In genomic region chr4:2408976-2409375, GRCh38 we compare ENCODE assay signal across 30 cellular contexts. TPM values are rescaled to one million over a fixed set of nuclear protein-coding genes. Genes with fewer than 3 reads are reported as not detected.
DNase-seq lines count a peak whose midpoint lies in the region; ATAC-seq, FAIRE-seq and TF ChIP-seq lines count a peak whose summit lies in the region.
"Had no signal": no experiment of that assay in that cellular context is flagged by ENCODE, and none has a peak within 500 bp of the region (broad histone marks: within the 10 kb centered on the region; RNA-seq: fewer than 3 reads in every experiment).

No MANE protein-coding gene starts in this region.

- peak overlapping the region in 1 of 4 donors; percentile 61 for H3K4me3 Mint-ChIP-seq in CD4-positive, CD25-positive, alpha-beta regulatory T cell
- H3K4me3 Mint-ChIP-seq: CD4-positive, alpha-beta memory T cell; HFFc6; IgD-negative memory B cell had no signal

- BruUV-seq in mammary epithelial cell (replicated peaks; lab: Mats Ljungman, UMichigan): no TSS peak

- H3K4me3 ChIP-seq in CD4-positive, CD25-positive, alpha-beta regulatory T cell (ENCODE audit: low read depth, low read length): no peak overlapping the region
- H3K4me3 ChIP-seq in kidney (ENCODE audit: low read length in 2 of 2) (no peak overlapping the region), mammary epithelial cell (replicated peaks in 1 of 3; ENCODE audit: insufficient read depth in 1 of 3, low read depth in 2 of 3, low read length in 3 of 3) (no peak overlapping the region)
- H3K4me3 ChIP-seq: A549; BLaER1 treated with 17β-estradiol and CSF1 and Interleukin-3, amounts not matched to agents 10 nM and 100 nM; GM23248; HAP-1; SK-N-MC had no signal

- CTCF ChIA-PET in RWPE1 (lab: Yijun Ruan, JAX) (no interaction called here), mammary epithelial cell (lab: Charles Lee; ENCODE audit: low non-redundant PET) (no interaction called here)

- no peaks in the 10 kb centered on the region for H3K27me3 ChIP-seq in CD4-positive, CD25-positive, alpha-beta regulatory T cell (ENCODE audit: control insufficient read depth, insufficient read depth, low read length)
- no peaks in the 10 kb centered on the region for H3K27me3 ChIP-seq in mammary epithelial cell (ENCODE audit: insufficient read depth, low read length)

- no peaks in the 10 kb centered on the region for H3K36me3 Mint-ChIP-seq in CD4-positive, CD25-positive, alpha-beta regulatory T cell
- H3K36me3 Mint-ChIP-seq: IgD-negative memory B cell had no signal

- H3K4me1 ChIP-seq in CD4-positive, CD25-positive, alpha-beta regulatory T cell (ENCODE audit: control insufficient read depth, insufficient read depth, low read length, poor library complexity, severe bottlenecking): peaks cover 56% of the 10 kb centered on the region
- H3K4me1 ChIP-seq in kidney (ENCODE audit: control insufficient read depth in 1 of 2, insufficient read depth in 1 of 2, low read depth in 1 of 2, low read length in 2 of 2) (peaks cover 10 to 16% of the 10 kb centered on the region in 2 donors), mammary epithelial cell (ENCODE audit: insufficient read depth, low read length) (peaks cover 18% of the 10 kb centered on the region)

- H3K4me2 ChIP-seq in mammary epithelial cell (ENCODE audit: insufficient read depth, low read depth, low read length): no peak overlapping the region
- H3K4me2 ChIP-seq: A549; BLaER1 treated with 17β-estradiol and CSF1 and Interleukin-3, amounts not matched to agents 10 nM and 100 nM had no signal

- POLR2A ChIA-PET in RWPE1 (lab: Yijun Ruan, JAX; ENCODE audit: low non-redundant PET): no interaction called here

- H3K79me2 ChIP-seq in mammary epithelial cell (ENCODE audit: insufficient read depth, low read length): no peaks in the 10 kb centered on the region

- WGBS in mammary epithelial cell (ENCODE audit: low coverage, missing lambda C conversion rate): 90% methylated on average over 5 of the region's 10 CpGs

- dilution Hi-C loops in mammary epithelial cell (cut with HindIII; ENCODE audit: low sequenced_read_pairs): no loop called here

- H3K9me3 Mint-ChIP-seq in CD4-positive, CD25-positive, alpha-beta regulatory T cell: no peaks in the 10 kb centered on the region
- H3K9me3 Mint-ChIP-seq: HFFc6 had no signal

- no peak for FAIRE-seq in kidney (lab: Jason Lieb, UNC)
- FAIRE-seq: A549 had no signal

- intact Hi-C loops in kidney (cut with DNase I): no loop called here
- intact Hi-C loops in mammary epithelial cell (cut with micrococcal nuclease): no loop called here

- no peak for DNase-seq in CD4-positive, CD25-positive, alpha-beta regulatory T cell
- DNase-seq in RWPE1 (ENCODE audit: low spot score) (no peak), caudate nucleus (lab: John Stamatoyannopoulos, UW) (no peak), kidney (peak; percentile 55), mammary epithelial cell (no peak)
- DNase-seq: AML-193, COR-L47, GM23248, HFFc6, NCI-H1417, NCI-H1694, NCI-H2029 treated with DMSO at 0.1 percent for 48 hours, NCI-H2227 treated with DMSO at 0.1 percent for 48 hours, NCI-H526 treated with DMSO at 0.1 percent for 48 hours, SIG-M5 had no signal

- H3K9me3 ChIP-seq in CD4-positive, CD25-positive, alpha-beta regulatory T cell (ENCODE audit: control insufficient read depth in 2 of 2, low read length in 2 of 2): no peaks in the 10 kb centered on the region
- H3K9me3 ChIP-seq in kidney (ENCODE audit: control insufficient read depth in 1 of 2, low read length in 2 of 2): no peaks in the 10 kb centered on the region
- no peaks in the 10 kb centered on the region for H3K9me3 ChIP-seq in mammary epithelial cell (replicated peaks; ENCODE audit: insufficient read depth, low read length)
- H3K9me3 ChIP-seq: A549; BLaER1 treated with 17β-estradiol and CSF1 and Interleukin-3, amounts not matched to agents 10 nM and 100 nM; HAP-1 had no signal

- ATAC-seq in CD4-positive, CD25-positive, alpha-beta regulatory T cell (ENCODE audit: low read depth in 2 of 2): no peak
- no peak for ATAC-seq in GM19452 (IDR thresholded peaks at IDR 0.05; ENCODE audit: unreplicated experiment)
- ATAC-seq in HG03354 (IDR thresholded peaks at IDR 0.05; ENCODE audit: poor library complexity, severe bottlenecking, unreplicated experiment): no peak
- no peak for ATAC-seq in HG03520 (IDR thresholded peaks at IDR 0.05; ENCODE audit: unreplicated experiment)
- ATAC-seq: Panc1 had no signal

- no peak overlapping the region for H3K27ac ChIP-seq in CD4-positive, CD25-positive, alpha-beta regulatory T cell (ENCODE audit: insufficient read depth, low read length, poor library complexity, severe bottlenecking)
- H3K27ac ChIP-seq in RWPE1 (peak overlapping the region; percentile 10; the same call in 1 of the 2 replicates), caudate nucleus (ENCODE audit: low read depth, low read length) (peak overlapping the region; percentile 90), kidney (ENCODE audit: low read depth in 2 of 2, low read length in 2 of 2) (no peak overlapping the region), mammary epithelial cell (ENCODE audit: insufficient read depth, low read depth, low read length) (no peak overlapping the region)
- H3K27ac ChIP-seq: BLaER1 treated with 17β-estradiol and CSF1 and Interleukin-3, amounts not matched to agents 10 nM and 100 nM; GM23248; HL-60; SK-N-MC had no signal

- H3K4me1 Mint-ChIP-seq in CD4-positive, CD25-positive, alpha-beta regulatory T cell: peaks cover 18 to 70% (median 44%) of the 10 kb centered on the region in 4 donors

- H3K27me3 Mint-ChIP-seq in CD4-positive, CD25-positive, alpha-beta regulatory T cell: peaks cover 7% of the 10 kb centered on the region

- H3K9ac ChIP-seq in kidney (ENCODE audit: low read length in 2 of 2) (no peak overlapping the region), mammary epithelial cell (ENCODE audit: insufficient read depth, low read length) (no peak overlapping the region)
- H3K9ac ChIP-seq: BLaER1 treated with 17β-estradiol and CSF1 and Interleukin-3, amounts not matched to agents 10 nM and 100 nM; GM23248 had no signal

- in situ Hi-C loops in mammary epithelial cell (cut with MboI; ENCODE audit: low sequenced_read_pairs in 2 of 2): no loop called here

- peak overlapping the region in 2 of 3 donors; percentile 69 to 80 for H3K27ac Mint-ChIP-seq in CD4-positive, CD25-positive, alpha-beta regulatory T cell
- H3K27ac Mint-ChIP-seq: HFFc6 had no signal

- H4K20me1 ChIP-seq in mammary epithelial cell (ENCODE audit: insufficient read depth, low read length): no peaks in the 10 kb centered on the region

- no peak overlapping the region for H2AFZ ChIP-seq in mammary epithelial cell (ENCODE audit: low read depth, low read length)
- H2AFZ ChIP-seq: GM23248 had no signal

- TF ChIP-seq CTCF in RWPE1 (conservative IDR thresholded peaks at IDR 0.05; ENCODE audit: low read depth): no peak
- no peak for TF ChIP-seq CTCF in kidney (IDR thresholded peaks at IDR 0.05; ENCODE audit: borderline replicate concordance, extremely low read depth, insufficient read depth)
- TF ChIP-seq CTCF in mammary epithelial cell (conservative IDR thresholded peaks at IDR 0.05 in 1 of 2, IDR thresholded peaks at IDR 0.05 in 1 of 2; ENCODE audit: extremely low read depth in 1 of 2, insufficient read depth in 1 of 2, low read depth in 1 of 2, low read length in 2 of 2): no peak

- peaks cover 2% of the 10 kb centered on the region for H3K36me3 ChIP-seq in CD4-positive, CD25-positive, alpha-beta regulatory T cell (ENCODE audit: control insufficient read depth, insufficient read depth, low read length)
- no peaks in the 10 kb centered on the region for H3K36me3 ChIP-seq in kidney (ENCODE audit: control insufficient read depth in 1 of 2, insufficient read depth in 2 of 2, low read length in 2 of 2)
- H3K36me3 ChIP-seq in mammary epithelial cell (ENCODE audit: insufficient read depth, low read length): no peaks in the 10 kb centered on the region
- H3K36me3 ChIP-seq: BLaER1 treated with 17β-estradiol and CSF1 and Interleukin-3, amounts not matched to agents 10 nM and 100 nM; HAP-1 had no signal

RNA-seq across cellular contexts. Expression of gene ZFYVE28, which starts 9.5 kb away (rescaled TPM):
- 86.4 TPM for total RNA-seq in CD4-positive, CD25-positive, alpha-beta regulatory T cell
- 10 to 100 TPM in 2 of 4 donors, 1 to 10 TPM in 2; 8.5 to 26.0 (median 13.4) TPM for polyA plus RNA-seq in CD4-positive, CD25-positive, alpha-beta regulatory T cell
- total RNA-seq in kidney: 18.9 TPM
- 8.0 TPM for polyA plus RNA-seq in kidney (ENCODE audit: insufficient read depth, low read depth, low replicate concordance)
- 1 to 10 TPM in 1 of 2 donors, under 1 TPM in 1; 0.83 to 1.1 TPM for total RNA-seq in mammary epithelial cell
- 0.95 TPM for polyA plus RNA-seq in mammary epithelial cell
- not detected for polyA minus RNA-seq in mammary epithelial cell

RNA-seq across cellular contexts. Expression of gene CFAP99, which starts 9.8 kb away (rescaled TPM):
- 0.20 TPM for total RNA-seq in CD4-positive, CD25-positive, alpha-beta regulatory T cell
- polyA plus RNA-seq in CD4-positive, CD25-positive, alpha-beta regulatory T cell: not detected
- total RNA-seq in kidney: 1.7 TPM
- 1.5 TPM for polyA plus RNA-seq in kidney (ENCODE audit: insufficient read depth, low read depth, low replicate concordance)
- total RNA-seq in mammary epithelial cell: not detected
- not detected for polyA plus RNA-seq in mammary epithelial cell
- polyA minus RNA-seq in mammary epithelial cell: not detected
- total RNA-seq: Daoy, G401, GM23248, HFFc6, NCI-H460, OCI-LY7 had no signal
- polyA plus RNA-seq: CD4-positive, alpha-beta memory T cell; GM23248; IgD-negative memory B cell had no signal

RNA-seq across cellular contexts. Expression of gene RNF4, which starts 59.9 kb away (rescaled TPM):
- 111 TPM for total RNA-seq in CD4-positive, CD25-positive, alpha-beta regulatory T cell
- 10 to 100 TPM; 72.0 to 94.4 (median 83.0) TPM for polyA plus RNA-seq in CD4-positive, CD25-positive, alpha-beta regulatory T cell
- 61.5 TPM for total RNA-seq in kidney
- polyA plus RNA-seq in kidney (ENCODE audit: insufficient read depth, low read depth, low replicate concordance): 24.2 TPM
- 10 to 100 TPM; 57.3 to 60.2 TPM for total RNA-seq in mammary epithelial cell
- polyA plus RNA-seq in mammary epithelial cell: 68.7 TPM
- polyA minus RNA-seq in mammary epithelial cell: 93.4 TPM

Comparison
In these comparisons a context has a peak if more than half of its experiments do, and no peak if none do; other contexts are left out.
1. H3K27ac ChIP-seq: peak in RWPE1 (single experiment) and caudate nucleus (single experiment); none in CD4-positive, CD25-positive, alpha-beta regulatory T cell (single experiment), kidney (0 of 2) and mammary epithelial cell (single experiment).